Comparison of ENCODE assay signal across 6 cellular contexts in genomic region chr18:47480166-47480565, GRCh38.
"Had no signal": no experiment of that assay in that cellular context is flagged by ENCODE, and none has a peak within 500 bp of the region (broad histone marks: within the 10 kb centered on the region; RNA-seq: fewer than 3 reads in every experiment).

No MANE protein-coding gene starts in this region.

- H3K4me1 Mint-ChIP-seq: IgD-negative memory B cell had no signal

- ATAC-seq: HepG2, K562 had no signal

- DNase-seq: IMR-90, KBM-7 had no signal

- H3K36me3 Mint-ChIP-seq: IgD-negative memory B cell had no signal

- H3K27ac ChIP-seq: HL-60 had no signal

- H3K27ac Mint-ChIP-seq: IgD-negative memory B cell had no signal

- H3K4me3 Mint-ChIP-seq: IgD-negative memory B cell had no signal

- H3K4me3 ChIP-seq: K562 had no signal
